In the genomic region with DNA sequence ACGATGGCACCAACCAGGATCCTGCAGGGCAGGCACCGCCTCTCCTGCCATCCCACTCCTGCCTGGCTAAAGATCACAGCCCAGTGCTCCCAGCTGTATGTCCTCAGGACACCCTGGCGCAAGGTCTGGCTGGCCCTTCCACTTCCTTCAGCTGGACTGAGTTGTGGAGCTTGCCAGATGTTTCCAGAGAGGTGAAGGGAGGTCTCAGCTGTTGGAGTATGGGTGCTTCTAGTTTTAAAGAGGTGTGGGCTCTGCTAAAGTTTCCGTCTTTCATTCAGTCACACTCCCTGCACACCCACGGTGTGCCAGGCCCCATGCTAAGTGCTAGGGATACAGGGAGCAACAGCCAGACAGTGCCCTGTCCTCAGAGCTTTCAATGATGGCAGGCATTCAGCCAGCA, we compare ENCODE assay signal across 1 cellular context.
TF ChIP-seq lines count a peak whose summit lies in the region.

No MANE protein-coding gene starts in this region.

TF ChIP-seq in H1, 55 proteins besides CTCF, POLR2A, EP300 and RAD21:
- TF ChIP-seq SP1 (IDR thresholded peaks at IDR 0.05; ENCODE audit: low read depth, low read length) = no peak
- TF ChIP-seq POU5F1 (IDR thresholded peaks at IDR 0.05; ENCODE audit: low read depth, low read length) = no peak
- no peak for TF ChIP-seq SP4 (IDR thresholded peaks at IDR 0.05; ENCODE audit: low read length)
- TF ChIP-seq BCL11A (IDR thresholded peaks at IDR 0.05; ENCODE audit: low read depth in 2 of 2, low read length in 2 of 2) = no peak
- no peak for TF ChIP-seq YY1 (IDR thresholded peaks at IDR 0.05; ENCODE audit: low read depth, low read length)
- TF ChIP-seq CBX8 (IDR thresholded peaks at IDR 0.05; ENCODE audit: borderline replicate concordance, low read depth, low read length) = no peak
- no peak for TF ChIP-seq ZNF274 (IDR thresholded peaks at IDR 0.05; ENCODE audit: borderline replicate concordance, extremely low read depth, low read length)
- no peak for TF ChIP-seq KDM1A (IDR thresholded peaks at IDR 0.05; ENCODE audit: borderline replicate concordance, low read length)
- TF ChIP-seq E2F6 (IDR thresholded peaks at IDR 0.05) = no peak
- no peak for TF ChIP-seq SP2 (IDR thresholded peaks at IDR 0.05; ENCODE audit: low read length)
- TF ChIP-seq RNF2 (IDR thresholded peaks at IDR 0.05; ENCODE audit: borderline replicate concordance, low read depth, low read length, missing control alignments, poor library complexity, severe bottlenecking) = no peak
- no peak for TF ChIP-seq RXRA (IDR thresholded peaks at IDR 0.05; ENCODE audit: insufficient read depth, low read depth, low read length)
- TF ChIP-seq CTBP2 (IDR thresholded peaks at IDR 0.05; ENCODE audit: borderline replicate concordance, insufficient read depth, insufficient read length, low read length) = no peak
- TF ChIP-seq, protein P1, sequence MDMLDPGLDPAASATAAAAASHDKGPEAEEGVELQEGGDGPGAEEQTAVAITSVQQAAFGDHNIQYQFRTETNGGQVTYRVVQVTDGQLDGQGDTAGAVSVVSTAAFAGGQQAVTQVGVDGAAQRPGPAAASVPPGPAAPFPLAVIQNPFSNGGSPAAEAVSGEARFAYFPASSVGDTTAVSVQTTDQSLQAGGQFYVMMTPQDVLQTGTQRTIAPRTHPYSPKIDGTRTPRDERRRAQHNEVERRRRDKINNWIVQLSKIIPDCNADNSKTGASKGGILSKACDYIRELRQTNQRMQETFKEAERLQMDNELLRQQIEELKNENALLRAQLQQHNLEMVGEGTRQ (IDR thresholded peaks at IDR 0.05; ENCODE audit: low read length) = no peak
- TF ChIP-seq PHF8 (conservative IDR thresholded peaks at IDR 0.05; ENCODE audit: low read depth, low read length) = no peak
- no peak for TF ChIP-seq SAP30 (IDR thresholded peaks at IDR 0.05; ENCODE audit: insufficient read depth, insufficient replicate concordance, low read length)
